1 cellular context compared by ENCODE assay signal in the genomic region with DNA sequence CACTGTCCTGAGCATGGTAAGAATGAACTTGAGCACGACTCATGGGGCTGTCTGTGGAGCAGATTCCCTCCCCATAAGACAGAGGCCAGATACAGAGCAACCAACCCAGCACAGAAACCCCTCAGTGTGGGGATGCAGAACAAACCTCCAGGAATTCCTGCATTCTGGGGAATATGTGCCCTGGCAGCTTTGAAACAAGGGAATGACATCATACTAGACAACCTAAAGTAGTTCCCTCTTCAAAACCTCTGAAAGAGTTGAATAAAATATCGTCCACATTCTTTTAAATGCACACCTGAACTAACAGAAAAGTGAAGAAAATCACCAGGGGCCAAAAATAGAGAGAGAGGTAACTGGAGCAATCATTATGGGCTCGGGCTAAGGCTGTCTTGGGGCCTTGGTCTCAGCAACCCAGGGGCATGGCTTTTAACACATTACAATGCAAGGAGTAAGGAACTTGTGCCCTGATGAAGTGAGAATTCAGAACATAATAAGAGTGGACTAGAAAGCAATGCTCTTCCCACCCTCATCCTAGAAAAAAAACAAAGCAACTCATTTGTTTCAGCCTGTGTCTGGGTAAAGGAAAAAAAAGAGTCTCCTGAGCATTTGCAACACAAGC.
TF ChIP-seq lines count a peak whose summit lies in the region.

No MANE protein-coding gene starts in this region.

TF ChIP-seq in HepG2, 621 proteins besides CTCF, POLR2A, EP300 and RAD21:
- TF ChIP-seq ZNF563 (CRISPR knock-in tag; IDR thresholded peaks at IDR 0.05): no peak
- TF ChIP-seq ZIK1 (CRISPR knock-in tag; IDR thresholded peaks at IDR 0.05; ENCODE audit: borderline replicate concordance, low read depth): no peak
- TF ChIP-seq BRCA1 (CRISPR knock-in tag; IDR thresholded peaks at IDR 0.05): no peak
- TF ChIP-seq ZNF275 (CRISPR knock-in tag; IDR thresholded peaks at IDR 0.05; ENCODE audit: borderline replicate concordance): no peak
- TF ChIP-seq ATF7 (IDR thresholded peaks at IDR 0.05): peak; percentile 63; the same call in 1 of the 2 replicates
- no peak for TF ChIP-seq ATF7 (CRISPR knock-in tag; IDR thresholded peaks at IDR 0.05)
